7 cellular contexts compared by ENCODE assay signal in the genomic region with DNA sequence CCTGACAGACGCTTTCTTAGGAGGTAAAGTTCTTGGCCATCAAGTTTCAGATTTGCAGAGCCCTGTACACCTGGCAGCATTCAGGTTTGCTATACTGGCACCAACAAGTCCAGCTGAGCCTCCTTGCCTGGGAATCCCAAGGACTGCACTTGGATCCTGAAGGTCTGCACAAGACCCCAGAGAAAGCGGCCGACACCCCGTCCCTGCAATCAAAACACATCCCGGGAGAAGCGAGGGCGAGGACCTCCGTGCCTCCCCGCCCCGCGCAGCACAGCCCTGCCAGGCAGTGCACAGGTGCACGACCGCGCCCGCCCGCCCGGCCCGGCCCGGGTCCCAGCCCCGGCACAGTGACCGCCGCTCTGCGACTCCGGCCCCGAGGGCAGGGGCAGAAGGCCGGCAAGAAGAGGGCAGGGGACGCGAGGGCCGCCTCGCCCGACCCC. TPM values are rescaled to one million over a fixed set of nuclear protein-coding genes. Genes with fewer than 3 reads are reported as not detected.
DNase-seq lines count a peak whose midpoint lies in the region; ATAC-seq and TF ChIP-seq lines count a peak whose summit lies in the region.

No MANE protein-coding gene starts in this region.

- H3K4me3 Mint-ChIP-seq in WTC11 = peak overlapping the region; percentile 89

- peaks cover 3% of the 10 kb centered on the region for H3K27me3 Mint-ChIP-seq in WTC11 (ENCODE audit: low read depth)

- ATAC-seq in GM19025 (IDR thresholded peaks at IDR 0.05; ENCODE audit: low read depth, unreplicated experiment) = peak; percentile 10
- peak; percentile 11 for ATAC-seq in HG02970 (IDR thresholded peaks at IDR 0.05; ENCODE audit: low FRiP score, unreplicated experiment)
- peak; percentile 7 for ATAC-seq in WTC11
- no peak for ATAC-seq in foreskin keratinocyte

- H3K9me3 Mint-ChIP-seq in WTC11 = no peaks in the 10 kb centered on the region

- H3K9ac ChIP-seq in rectal smooth muscle tissue (ENCODE audit: low read length) = peak overlapping the region; percentile 56

- no peak overlapping the region for H3K27ac Mint-ChIP-seq in WTC11

- H3K4me1 Mint-ChIP-seq in WTC11 = peaks cover 19% of the 10 kb centered on the region

- H3K27ac ChIP-seq in foreskin keratinocyte = peak overlapping the region; percentile 55
- H3K27ac ChIP-seq in rectal smooth muscle tissue (ENCODE audit: low read depth, low read length) = peak overlapping the region; percentile 97

- no peaks in the 10 kb centered on the region for H3K36me3 Mint-ChIP-seq in WTC11

- CTCF ChIA-PET in WTC11 (lab: Charles Lee) = interaction anchor here (1.2 to 2.1 kb wide), 3 partner anchors 111 to 199 kb away, joined by 3 to 12 read pairs (median 7); no protein-coding TSS in a partner anchor

- H3K27me3 ChIP-seq in foreskin keratinocyte (no peaks in the 10 kb centered on the region), rectal smooth muscle tissue (ENCODE audit: control insufficient read depth, insufficient read depth, low read length) (no peaks in the 10 kb centered on the region)

- in situ Hi-C loops in ACHN (cut with HindIII; ENCODE audit: low pct_ligation_motif_present, low pct_unique_long_range_greater_than_20kb, low sequenced_read_pairs) = no loop called here

- TF ChIP-seq CTCF in WTC11 (IDR thresholded peaks at IDR 0.05) (no peak), foreskin keratinocyte (conservative IDR thresholded peaks at IDR 0.05) (no peak)

- DNase-seq in WTC11 (ENCODE audit: low spot score) = peak; percentile 36
- DNase-seq in foreskin keratinocyte = no peak
- no peak for DNase-seq in ACHN
- DNase-seq in putamen (ENCODE audit: low spot score) = no peak

- H3K4me1 ChIP-seq in foreskin keratinocyte (peaks cover 10% of the 10 kb centered on the region), rectal smooth muscle tissue (ENCODE audit: control insufficient read depth, insufficient read depth, low read length) (peaks cover 13% of the 10 kb centered on the region)

- H3K4me3 ChIP-seq in rectal smooth muscle tissue (ENCODE audit: low read length) = peak overlapping the region; percentile 68

- POLR2A ChIA-PET in WTC11 (lab: Charles Lee) = interaction anchor here (0.6 to 1.1 kb wide), 2 partner anchors 10 to 190 kb away, joined by 3 read pairs; no protein-coding TSS in a partner anchor

- no peaks in the 10 kb centered on the region for H3K36me3 ChIP-seq in rectal smooth muscle tissue (ENCODE audit: control insufficient read depth, insufficient read depth, low read length)

TF ChIP-seq in WTC11, 78 proteins besides CTCF, POLR2A, EP300 and RAD21:
- TF ChIP-seq ATF1 (CRISPR knock-in tag; IDR thresholded peaks at IDR 0.05) = no peak; the same call in 1 of the 2 replicates
- TF ChIP-seq NFATC4 (CRISPR knock-in tag; IDR thresholded peaks at IDR 0.05) = no peak
- TF ChIP-seq JUN (CRISPR knock-in tag; IDR thresholded peaks at IDR 0.05) = no peak
- TF ChIP-seq, protein P1, sequence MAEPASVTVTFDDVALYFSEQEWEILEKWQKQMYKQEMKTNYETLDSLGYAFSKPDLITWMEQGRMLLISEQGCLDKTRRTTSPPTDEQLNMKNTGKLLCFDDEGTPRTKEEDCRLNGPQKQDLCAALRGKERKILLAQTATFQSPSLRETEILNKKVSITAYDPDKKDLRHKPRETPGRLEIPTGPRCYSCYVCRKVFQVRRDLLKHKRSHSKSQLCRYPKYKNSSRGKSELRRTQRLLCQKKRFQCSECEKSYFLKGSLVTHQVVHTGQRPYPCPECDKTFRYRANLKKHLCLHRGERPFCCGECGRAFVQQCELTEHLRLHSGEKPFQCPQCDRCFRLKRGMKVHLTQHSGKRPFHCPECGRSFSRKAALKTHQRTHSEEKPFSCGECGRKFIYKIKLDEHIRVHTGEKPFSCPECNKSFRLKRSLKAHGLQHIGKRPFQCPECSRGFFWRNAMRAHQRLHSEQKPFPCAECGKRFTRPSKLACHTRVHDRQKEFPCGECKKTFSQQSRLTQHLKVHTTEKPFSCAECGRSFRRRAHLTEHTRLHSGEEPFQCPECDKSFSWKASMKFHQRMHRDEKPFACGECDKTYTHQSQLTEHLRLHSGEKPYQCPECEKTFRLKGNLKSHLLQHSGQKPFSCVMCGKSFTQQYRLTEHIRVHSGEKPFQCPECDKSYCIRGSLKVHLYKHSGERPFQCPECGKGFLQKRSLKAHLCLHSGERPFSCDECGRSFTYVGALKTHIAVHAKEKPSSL (CRISPR knock-in tag; conservative IDR thresholded peaks at IDR 0.05) = no peak
- TF ChIP-seq KAT7 (CRISPR knock-in tag; IDR thresholded peaks at IDR 0.05; ENCODE audit: borderline replicate concordance) = 0 out of 2 replicates have a peak, but pooled peaks have one; percentile 50
- TF ChIP-seq, protein P2, sequence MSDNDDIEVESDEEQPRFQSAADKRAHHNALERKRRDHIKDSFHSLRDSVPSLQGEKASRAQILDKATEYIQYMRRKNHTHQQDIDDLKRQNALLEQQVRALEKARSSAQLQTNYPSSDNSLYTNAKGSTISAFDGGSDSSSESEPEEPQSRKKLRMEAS (CRISPR knock-in tag; IDR thresholded peaks at IDR 0.05) = no peak
- 0 out of 2 replicates have a peak, but pooled peaks have one; percentile 12 for TF ChIP-seq FOXP1 (CRISPR knock-in tag; IDR thresholded peaks at IDR 0.05; ENCODE audit: borderline replicate concordance)
- no peak for TF ChIP-seq JAZF1 (CRISPR knock-in tag; IDR thresholded peaks at IDR 0.05)
- TF ChIP-seq, protein P3, sequence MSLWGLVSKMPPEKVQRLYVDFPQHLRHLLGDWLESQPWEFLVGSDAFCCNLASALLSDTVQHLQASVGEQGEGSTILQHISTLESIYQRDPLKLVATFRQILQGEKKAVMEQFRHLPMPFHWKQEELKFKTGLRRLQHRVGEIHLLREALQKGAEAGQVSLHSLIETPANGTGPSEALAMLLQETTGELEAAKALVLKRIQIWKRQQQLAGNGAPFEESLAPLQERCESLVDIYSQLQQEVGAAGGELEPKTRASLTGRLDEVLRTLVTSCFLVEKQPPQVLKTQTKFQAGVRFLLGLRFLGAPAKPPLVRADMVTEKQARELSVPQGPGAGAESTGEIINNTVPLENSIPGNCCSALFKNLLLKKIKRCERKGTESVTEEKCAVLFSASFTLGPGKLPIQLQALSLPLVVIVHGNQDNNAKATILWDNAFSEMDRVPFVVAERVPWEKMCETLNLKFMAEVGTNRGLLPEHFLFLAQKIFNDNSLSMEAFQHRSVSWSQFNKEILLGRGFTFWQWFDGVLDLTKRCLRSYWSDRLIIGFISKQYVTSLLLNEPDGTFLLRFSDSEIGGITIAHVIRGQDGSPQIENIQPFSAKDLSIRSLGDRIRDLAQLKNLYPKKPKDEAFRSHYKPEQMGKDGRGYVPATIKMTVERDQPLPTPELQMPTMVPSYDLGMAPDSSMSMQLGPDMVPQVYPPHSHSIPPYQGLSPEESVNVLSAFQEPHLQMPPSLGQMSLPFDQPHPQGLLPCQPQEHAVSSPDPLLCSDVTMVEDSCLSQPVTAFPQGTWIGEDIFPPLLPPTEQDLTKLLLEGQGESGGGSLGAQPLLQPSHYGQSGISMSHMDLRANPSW (CRISPR knock-in tag; conservative IDR thresholded peaks at IDR 0.05; ENCODE audit: low read depth) = no peak
- TF ChIP-seq ELF4 (CRISPR knock-in tag; IDR thresholded peaks at IDR 0.05; ENCODE audit: low read depth) = peak; percentile 18; the same call in 1 of the 2 replicates
- no peak for TF ChIP-seq RORB (CRISPR knock-in tag; IDR thresholded peaks at IDR 0.05)
- TF ChIP-seq FOXJ3 (CRISPR knock-in tag; IDR thresholded peaks at IDR 0.05; ENCODE audit: borderline replicate concordance) = no peak
- TF ChIP-seq, protein P4, sequence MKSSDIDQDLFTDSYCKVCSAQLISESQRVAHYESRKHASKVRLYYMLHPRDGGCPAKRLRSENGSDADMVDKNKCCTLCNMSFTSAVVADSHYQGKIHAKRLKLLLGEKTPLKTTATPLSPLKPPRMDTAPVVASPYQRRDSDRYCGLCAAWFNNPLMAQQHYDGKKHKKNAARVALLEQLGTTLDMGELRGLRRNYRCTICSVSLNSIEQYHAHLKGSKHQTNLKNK (CRISPR knock-in tag; IDR thresholded peaks at IDR 0.05) = no peak
TF ChIP-seq in WTC11: peak in this region for 3.

RNA-seq across cellular contexts. Expression of a gene that starts 0.6 kb away (rescaled TPM):
- total RNA-seq in WTC11 (2021) (39.7 to 49.8 TPM (median 48.4 TPM) in 3 replicates), foreskin keratinocyte (29.3 and 29.8 TPM in 2 replicates)
- polyA plus RNA-seq in foreskin keratinocyte = 17.0 and 18.6 TPM in 2 replicates

RNA-seq across cellular contexts. Expression of a gene that starts 43.3 kb away (rescaled TPM):
- total RNA-seq in WTC11 (2021) (0.57 to 1.0 TPM (median 0.69 TPM) in 3 replicates), foreskin keratinocyte (0.27 and 0.28 TPM in 2 replicates)
- 0.11 and 0.39 TPM in 2 replicates for polyA plus RNA-seq in foreskin keratinocyte
